In the genomic region with DNA sequence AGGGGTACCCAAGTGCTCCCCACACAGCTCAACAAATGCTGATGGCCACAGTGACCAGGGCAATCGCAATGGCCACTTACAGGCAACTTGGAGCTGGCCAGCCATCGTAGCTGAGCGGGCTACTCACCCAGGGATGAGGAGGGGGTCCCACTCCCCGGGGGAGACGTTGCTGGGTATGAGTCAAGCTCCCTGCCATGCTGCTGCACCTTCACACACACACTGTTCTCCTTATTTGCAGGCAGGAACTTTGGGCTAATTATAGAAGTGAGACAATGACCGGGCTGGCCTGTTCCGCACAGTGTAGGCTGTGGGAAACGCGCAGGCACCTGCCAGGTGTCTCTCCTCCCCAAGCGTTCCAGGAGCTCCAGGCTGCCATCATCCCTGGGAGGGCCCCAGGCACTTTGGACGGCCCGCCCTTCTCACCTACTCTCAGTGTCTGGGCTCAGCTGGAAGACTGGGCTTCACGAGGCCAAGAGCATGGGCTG, we compare ENCODE assay signal across 19 cellular contexts.
A peak's percentile ranks its signal among the peaks of the same experiment; 100 is the strongest.
DNase-seq lines count a peak whose midpoint lies in the region; ATAC-seq and TF ChIP-seq lines count a peak whose summit lies in the region.
"Had no signal": no experiment of that assay in that cellular context is flagged by ENCODE, and none has a peak within 500 bp of the region (broad histone marks: within the 10 kb centered on the region; RNA-seq: fewer than 3 reads in every experiment).

No MANE protein-coding gene starts in this region.

- peaks cover 0 to 4% of the 10 kb centered on the region in 2 donors for H3K27me3 ChIP-seq in left lung
- H3K27me3 ChIP-seq: thyroid gland had no signal

- H3K27me3 Mint-ChIP-seq in T-helper 17 cell, result peaks cover 34% of the 10 kb centered on the region

- peak overlapping the region; percentile 75 for H3K27ac Mint-ChIP-seq in T-helper 17 cell
- H3K27ac Mint-ChIP-seq: activated CD4-positive, alpha-beta T cell treated with anti-CD3 and anti-CD28 coated beads, Interleukin-2, amount 10 ng/mL, durations not matched to agents 7 days and 5 days; activated CD8-positive, alpha-beta memory T cell treated with anti-CD3 and anti-CD28 coated beads, Interleukin-2, amount 10 ng/mL, durations not matched to agents 7 days and 5 days; activated naive CD4-positive, alpha-beta T cell treated with anti-CD3 and anti-CD28 coated beads, Interleukin-2, amount 50 U/mL, for 24 hours; stimulated activated naive CD8-positive, alpha-beta T cell treated with anti-CD3 and anti-CD28 coated beads, Interleukin-15, Interleukin-2, amounts not matched to agents 100 ng/mL and 50 ng/mL, for 24 hours had no signal

- no peaks in the 10 kb centered on the region for H3K36me3 Mint-ChIP-seq in T-helper 17 cell (ENCODE audit: low read depth)
- H3K36me3 Mint-ChIP-seq: activated CD8-positive, alpha-beta memory T cell treated with anti-CD3 and anti-CD28 coated beads, Interleukin-2, amount 10 ng/mL, durations not matched to agents 7 days and 5 days; activated naive CD4-positive, alpha-beta T cell treated with anti-CD3 and anti-CD28 coated beads, Interleukin-2, amount 50 U/mL, for 24 hours; CD4-positive, CD25-positive, alpha-beta regulatory T cell had no signal

- H3K27ac ChIP-seq in left lung, result no peak overlapping the region
- H3K27ac ChIP-seq: thyroid gland had no signal

- peak; percentile 30 for DNase-seq in NCI-H146 treated with DMSO at 0.1 percent for 48 hours (lab: John Stamatoyannopoulos, UW; ENCODE audit: unreplicated experiment)
- DNase-seq in T-helper 17 cell, result no peak
- peak; percentile 25 to 50 for DNase-seq in left lung
- peak; percentile 38 for DNase-seq in sciatic nerve (ENCODE audit: low spot score)
- no peak for DNase-seq in RKO (ENCODE audit: low spot score)
- DNase-seq in NOMO-1 (lab: John Stamatoyannopoulos, UW; ENCODE audit: unreplicated experiment in 2 of 2), result no peak
- DNase-seq in activated CD4-positive, alpha-beta T cell treated with anti-CD3 and anti-CD28 coated beads, Interleukin-2, amount 50 U/mL, for 4 hours, result no peak
- DNase-seq: activated CD4-positive, alpha-beta T cell treated with anti-CD3 and anti-CD28 coated beads, Interleukin-2, amount 10 ng/mL, durations not matched to agents 7 days and 5 days; activated CD8-positive, alpha-beta memory T cell treated with anti-CD3 and anti-CD28 coated beads, Interleukin-2, amount 10 ng/mL, durations not matched to agents 7 days and 5 days; caudate nucleus; CD4-positive, CD25-positive, alpha-beta regulatory T cell; dermis blood vessel endothelial cell; DMS 273 treated with DMSO at 0.1 percent for 48 hours; NCI-H1105; NCI-H2081 treated with DMSO at 0.1 percent for 48 hours; T1000; thyroid gland had no signal

- ATAC-seq in T-helper 17 cell (no peak), left lung (no peak), sciatic nerve (no peak)
- ATAC-seq: activated CD8-positive, alpha-beta memory T cell treated with anti-CD3 and anti-CD28 coated beads, Interleukin-2, amount 10 ng/mL, durations not matched to agents 7 days and 5 days had no signal

- no peaks in the 10 kb centered on the region for H3K36me3 ChIP-seq in left lung
- H3K36me3 ChIP-seq: thyroid gland had no signal

- H3K4me1 Mint-ChIP-seq in T-helper 17 cell, result no peaks in the 10 kb centered on the region
- H3K4me1 Mint-ChIP-seq: activated CD4-positive, alpha-beta T cell treated with anti-CD3 and anti-CD28 coated beads, Interleukin-2, amount 10 ng/mL, durations not matched to agents 7 days and 5 days; activated CD8-positive, alpha-beta memory T cell treated with anti-CD3 and anti-CD28 coated beads, Interleukin-2, amount 10 ng/mL, durations not matched to agents 7 days and 5 days; activated naive CD4-positive, alpha-beta T cell treated with anti-CD3 and anti-CD28 coated beads, Interleukin-2, amount 50 U/mL, for 24 hours had no signal

- no peaks in the 10 kb centered on the region for H3K4me1 ChIP-seq in left lung
- H3K4me1 ChIP-seq: thyroid gland had no signal

- no peaks in the 10 kb centered on the region for H3K9me3 ChIP-seq in T-helper 17 cell (ENCODE audit: control insufficient read depth, low read length, poor library complexity, severe bottlenecking)
- peaks cover 0 to 7% of the 10 kb centered on the region in 2 donors for H3K9me3 ChIP-seq in left lung
- H3K9me3 ChIP-seq: thyroid gland had no signal

- TF ChIP-seq CTCF in left lung (IDR thresholded peaks at IDR 0.05), result no peak

- H3K4me3 Mint-ChIP-seq in T-helper 17 cell, result no peak overlapping the region
- H3K4me3 Mint-ChIP-seq: activated CD4-positive, alpha-beta T cell treated with anti-CD3 and anti-CD28 coated beads, Interleukin-2, amount 10 ng/mL, durations not matched to agents 7 days and 5 days; activated CD8-positive, alpha-beta memory T cell treated with anti-CD3 and anti-CD28 coated beads, Interleukin-2, amount 10 ng/mL, durations not matched to agents 7 days and 5 days; activated naive CD4-positive, alpha-beta T cell treated with anti-CD3 and anti-CD28 coated beads, Interleukin-2, amount 50 U/mL, for 24 hours; CD4-positive, CD25-positive, alpha-beta regulatory T cell; stimulated activated naive CD8-positive, alpha-beta T cell treated with anti-CD3 and anti-CD28 coated beads, Interleukin-15, Interleukin-2, amounts not matched to agents 100 ng/mL and 50 ng/mL, for 24 hours had no signal

- intact Hi-C loops in left lung (cut with DNase I), result no loop called here
- intact Hi-C loops in sciatic nerve (cut with DNase I), result no loop called here

- H3K4me3 ChIP-seq in left lung, result no peak overlapping the region
- H3K4me3 ChIP-seq: thyroid gland had no signal

Comparison
In these comparisons a context has a peak if more than half of its experiments do, and no peak if none do; other contexts are left out.
1. DNase-seq: peak in NCI-H146 treated with DMSO at 0.1 percent for 48 hours (single experiment), left lung (2 of 2) and sciatic nerve (single experiment); none in T-helper 17 cell (0 of 3), RKO (single experiment), NOMO-1 (0 of 2) and activated CD4-positive, alpha-beta T cell treated with anti-CD3 and anti-CD28 coated beads, Interleukin-2, amount 50 U/mL, for 4 hours (0 of 2).